Comparison of ENCODE assay signal across 15 cellular contexts in the genomic region with DNA sequence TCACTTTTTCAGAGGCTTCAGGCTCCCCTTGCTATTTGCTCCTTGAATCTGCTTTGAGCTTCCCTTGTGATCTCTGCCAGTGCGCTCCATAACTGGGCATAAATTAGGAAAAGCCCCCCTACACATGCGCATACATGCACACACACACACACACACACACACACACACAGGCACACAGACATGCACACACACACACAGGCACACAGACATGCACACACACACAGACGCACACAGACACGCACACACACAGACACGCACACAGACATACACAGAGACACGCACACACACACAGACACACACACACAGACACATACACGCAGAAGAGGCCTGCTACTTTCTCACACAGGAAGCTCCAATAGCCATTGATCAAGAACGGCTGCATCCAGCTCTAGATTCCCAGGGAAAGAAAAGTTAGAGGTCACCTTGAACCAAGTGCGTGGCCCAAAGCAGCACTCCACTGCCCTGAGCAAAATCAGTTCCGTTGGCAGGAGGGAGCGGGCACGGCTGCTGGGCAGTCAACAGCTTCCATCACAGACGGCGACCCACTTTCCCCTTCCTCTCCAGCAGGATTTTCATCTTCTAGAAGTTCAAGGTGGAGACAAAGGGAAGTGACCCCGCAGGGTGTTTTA.
"Had no signal": no experiment of that assay in that cellular context is flagged by ENCODE, and none has a peak within 500 bp of the region (broad histone marks: within the 10 kb centered on the region; RNA-seq: fewer than 3 reads in every experiment).

No MANE protein-coding gene starts in this region.

- H3K4me3 ChIP-seq: ascending aorta, gastroesophageal sphincter, hepatocyte, smooth muscle cell had no signal

- H3K27ac ChIP-seq: ascending aorta, gastroesophageal sphincter, hepatocyte, neutrophil had no signal

- ATAC-seq: activated CD4-positive, alpha-beta T cell treated with anti-CD3 and anti-CD28 coated beads for 36 hours; activated naive CD8-positive, alpha-beta T cell treated with anti-CD3 and anti-CD28 coated beads, Interleukin-2, amount 50 U/mL, for 24 hours; gastroesophageal sphincter; left ventricle myocardium superior; right cardiac atrium; stimulated activated effector memory CD8-positive, alpha-beta T cell treated with anti-CD3 and anti-CD28 coated beads, Interleukin-12 subunit alpha, Interleukin-12 subunit beta, amount 100 ng/mL, for 72 hours had no signal

- H3K27me3 ChIP-seq: ascending aorta, gastroesophageal sphincter, hepatocyte, neutrophil had no signal

- H3K9me3 ChIP-seq: ascending aorta, neutrophil had no signal

- H3K4me1 ChIP-seq: ascending aorta, gastroesophageal sphincter had no signal

- H3K27me3 Mint-ChIP-seq: activated CD4-positive, alpha-beta memory T cell treated with anti-CD3 and anti-CD28 coated beads, Interleukin-2, amount 10 ng/mL, durations not matched to agents 7 days and 5 days; activated CD4-positive, alpha-beta T cell treated with anti-CD3 and anti-CD28 coated beads for 36 hours; activated naive CD8-positive, alpha-beta T cell treated with anti-CD3 and anti-CD28 coated beads, Interleukin-2, amount 50 U/mL, for 24 hours had no signal

- H3K4me3 Mint-ChIP-seq: activated CD4-positive, alpha-beta memory T cell treated with anti-CD3 and anti-CD28 coated beads, Interleukin-2, amount 10 ng/mL, durations not matched to agents 7 days and 5 days; activated CD4-positive, alpha-beta T cell treated with anti-CD3 and anti-CD28 coated beads for 36 hours; activated naive CD8-positive, alpha-beta T cell treated with anti-CD3 and anti-CD28 coated beads, Interleukin-2, amount 50 U/mL, for 24 hours; stimulated activated effector memory CD8-positive, alpha-beta T cell treated with anti-CD3 and anti-CD28 coated beads, Interleukin-12 subunit alpha, Interleukin-12 subunit beta, amount 100 ng/mL, for 72 hours had no signal

- H3K9me3 Mint-ChIP-seq: activated naive CD8-positive, alpha-beta T cell treated with anti-CD3 and anti-CD28 coated beads, Interleukin-2, amount 50 U/mL, for 24 hours; stimulated activated effector memory CD8-positive, alpha-beta T cell treated with anti-CD3 and anti-CD28 coated beads, Interleukin-12 subunit alpha, Interleukin-12 subunit beta, amount 100 ng/mL, for 72 hours had no signal

- H3K36me3 Mint-ChIP-seq: stimulated activated effector memory CD8-positive, alpha-beta T cell treated with anti-CD3 and anti-CD28 coated beads, Interleukin-12 subunit alpha, Interleukin-12 subunit beta, amount 100 ng/mL, for 72 hours had no signal

- H3K27ac Mint-ChIP-seq: activated CD4-positive, alpha-beta memory T cell treated with anti-CD3 and anti-CD28 coated beads, Interleukin-2, amount 10 ng/mL, durations not matched to agents 7 days and 5 days; activated CD4-positive, alpha-beta T cell treated with anti-CD3 and anti-CD28 coated beads for 36 hours; activated naive CD8-positive, alpha-beta T cell treated with anti-CD3 and anti-CD28 coated beads, Interleukin-2, amount 50 U/mL, for 24 hours; stimulated activated effector memory CD8-positive, alpha-beta T cell treated with anti-CD3 and anti-CD28 coated beads, Interleukin-12 subunit alpha, Interleukin-12 subunit beta, amount 100 ng/mL, for 72 hours had no signal

- DNase-seq: activated CD4-positive, alpha-beta memory T cell treated with anti-CD3 and anti-CD28 coated beads, Interleukin-2, amount 10 ng/mL, durations not matched to agents 7 days and 5 days; activated CD4-positive, alpha-beta T cell treated with anti-CD3 and anti-CD28 coated beads for 36 hours; activated CD8-positive, alpha-beta memory T cell treated with anti-CD3 and anti-CD28 coated beads, Interleukin-2, amount 50 U/mL, for 4 hours; activated naive CD4-positive, alpha-beta T cell treated with Interleukin-2 at 50 U/mL for 16 hours; activated naive CD8-positive, alpha-beta T cell treated with anti-CD3 and anti-CD28 coated beads, Interleukin-2, amount 50 U/mL, for 24 hours; effector CD4-positive, alpha-beta T cell; left ventricle myocardium superior; right cardiac atrium; trophoblast cell had no signal
